8 cellular contexts compared by ENCODE assay signal in the genomic region with DNA sequence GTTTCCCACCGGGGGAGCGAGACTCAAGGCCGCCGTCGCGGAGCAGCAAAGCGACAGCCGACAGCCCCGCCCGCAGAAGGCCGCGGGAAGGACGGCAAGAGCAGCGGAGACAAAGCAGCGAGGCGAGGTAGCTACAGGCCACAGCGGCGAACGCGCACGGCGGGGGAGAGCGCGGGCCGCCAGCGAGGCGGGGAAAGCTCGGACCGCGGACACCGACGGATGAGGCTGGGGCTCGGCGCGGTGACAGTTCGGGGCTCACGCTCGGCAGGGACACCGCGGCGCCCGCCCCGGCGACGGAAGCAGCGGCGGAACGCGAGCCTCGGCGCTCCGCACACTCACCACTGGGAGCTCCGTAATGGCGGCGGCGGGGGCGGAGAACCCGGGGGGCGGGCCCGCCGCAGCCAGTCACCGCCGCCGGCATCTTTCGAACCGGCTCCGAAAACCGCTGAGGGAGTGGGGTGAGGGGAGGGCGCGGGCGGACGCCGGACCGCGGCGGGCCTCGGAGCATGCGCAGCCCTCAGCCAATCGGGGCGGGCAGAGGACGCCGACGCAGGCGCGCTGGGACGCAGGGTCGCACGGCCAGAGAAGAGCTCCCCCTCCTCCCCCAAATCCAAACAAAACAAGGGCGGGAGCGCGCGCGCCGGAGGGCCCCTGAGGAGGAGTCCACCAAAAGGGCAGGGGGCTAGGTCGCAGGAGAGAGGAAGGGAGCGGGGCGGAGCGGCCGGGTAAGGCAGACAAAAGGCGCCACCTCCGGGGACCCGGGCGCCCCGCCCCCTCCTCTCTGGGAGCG. TPM values are rescaled to one million over a fixed set of nuclear protein-coding genes. Genes with fewer than 3 reads are reported as not detected.
A peak's percentile ranks its signal among the peaks of the same experiment; 100 is the strongest.
DNase-seq lines count a peak whose midpoint lies in the region; ATAC-seq and TF ChIP-seq lines count a peak whose summit lies in the region.

No MANE protein-coding gene starts in this region.

- no peaks in the 10 kb centered on the region for H3K27me3 ChIP-seq in ovary
- no peaks in the 10 kb centered on the region for H3K27me3 ChIP-seq in thyroid gland

- no peak for TF ChIP-seq EP300 in ovary (IDR thresholded peaks at IDR 0.05)

- TF ChIP-seq CTCF in ovary (IDR thresholded peaks at IDR 0.05) = peak in 1 of 3 donors; percentile 4
- peak in 1 of 6 experiments; percentile 5 for TF ChIP-seq CTCF in thyroid gland (IDR thresholded peaks at IDR 0.05)

- H3K36me3 Mint-ChIP-seq in activated naive CD8-positive, alpha-beta T cell treated with anti-CD3 and anti-CD28 coated beads, Interleukin-2, amount 10 ng/mL, durations not matched to agents 7 days and 5 days = peaks cover 2% of the 10 kb centered on the region

- peak; percentile 97 for DNase-seq in NCI-H1105 (lab: John Stamatoyannopoulos, UW)
- peak; percentile 91 for DNase-seq in SKM-1 (lab: John Stamatoyannopoulos, UW; ENCODE audit: unreplicated experiment)
- DNase-seq in activated naive CD8-positive, alpha-beta T cell treated with anti-CD3 and anti-CD28 coated beads, Interleukin-2, amount 10 ng/mL, durations not matched to agents 7 days and 5 days = peak; percentile 98
- DNase-seq in Right ventricle myocardium inferior (ENCODE audit: missing footprints) = peak; percentile 97
- DNase-seq in ovary = peak; percentile 95 to 98 (median 97)
- peak; percentile 94 for DNase-seq in thyroid gland

- H3K9me3 Mint-ChIP-seq in activated naive CD8-positive, alpha-beta T cell treated with anti-CD3 and anti-CD28 coated beads, Interleukin-2, amount 10 ng/mL, durations not matched to agents 7 days and 5 days = no peaks in the 10 kb centered on the region

- H3K4me1 Mint-ChIP-seq in activated naive CD8-positive, alpha-beta T cell treated with anti-CD3 and anti-CD28 coated beads, Interleukin-2, amount 10 ng/mL, durations not matched to agents 7 days and 5 days = peaks cover 24% of the 10 kb centered on the region

- TF ChIP-seq POLR2A in GM10847 (IDR thresholded peaks at IDR 0.05; ENCODE audit: extremely low read depth, insufficient read length) (peak; percentile 80), ovary (IDR thresholded peaks at IDR 0.05) (peak; percentile 55), thyroid gland (IDR thresholded peaks at IDR 0.05) (peak in 1 of 2 donors; percentile 79)

- H3K4me1 ChIP-seq in ovary (ENCODE audit: insufficient read depth) = peaks cover 4% of the 10 kb centered on the region
- peaks cover 18 to 33% of the 10 kb centered on the region in 2 donors for H3K4me1 ChIP-seq in thyroid gland

- H3K27ac ChIP-seq in ovary (peak overlapping the region; percentile 95 to 99), thyroid gland (peak overlapping the region; percentile 93 to 97 (median 94))

- H3K4me3 ChIP-seq in ovary (peak overlapping the region; percentile 67), thyroid gland (replicated peaks in 1 of 3) (peak overlapping the region; percentile 74 to 94 (median 78))

- POLR2A ChIA-PET in activated naive CD8-positive, alpha-beta T cell treated with anti-CD3 and anti-CD28 coated beads, Interleukin-2, amount 10 ng/mL, durations not matched to agents 7 days and 5 days (lab: Charles Lee) = interaction anchor here (0.7 to 2.5 kb wide), 27 partner anchors 9 to 1239 kb away, joined by 3 to 17 read pairs (median 4); partner anchors contain the start of genes DDOST and KIF17

- H3K36me3 ChIP-seq in ovary (no peaks in the 10 kb centered on the region), thyroid gland (no peaks in the 10 kb centered on the region)

- intact Hi-C loops in Right ventricle myocardium inferior (cut with DNase I) (no loop called here), ovary (cut with DNase I) (no loop called here), thyroid gland (cut with DNase I) (no loop called here)

- no peaks in the 10 kb centered on the region for H3K9me3 ChIP-seq in ovary
- no peaks in the 10 kb centered on the region for H3K9me3 ChIP-seq in thyroid gland

- ATAC-seq in HG02642 (IDR thresholded peaks at IDR 0.05; ENCODE audit: poor library complexity, unreplicated experiment) = peak; percentile 80
- peak; percentile 85 for ATAC-seq in activated naive CD8-positive, alpha-beta T cell treated with anti-CD3 and anti-CD28 coated beads, Interleukin-2, amount 10 ng/mL, durations not matched to agents 7 days and 5 days (ENCODE audit: low read depth)
- ATAC-seq in Right ventricle myocardium inferior = peak; percentile 96

- peak overlapping the region; percentile 86 for H3K4me3 Mint-ChIP-seq in activated naive CD8-positive, alpha-beta T cell treated with anti-CD3 and anti-CD28 coated beads, Interleukin-2, amount 10 ng/mL, durations not matched to agents 7 days and 5 days

- peak overlapping the region; percentile 99 for H3K27ac Mint-ChIP-seq in activated naive CD8-positive, alpha-beta T cell treated with anti-CD3 and anti-CD28 coated beads, Interleukin-2, amount 10 ng/mL, durations not matched to agents 7 days and 5 days

- peaks cover 5% of the 10 kb centered on the region for H3K27me3 Mint-ChIP-seq in activated naive CD8-positive, alpha-beta T cell treated with anti-CD3 and anti-CD28 coated beads, Interleukin-2, amount 10 ng/mL, durations not matched to agents 7 days and 5 days

- WGBS in ovary, 3 donors = 0 to 1% (median 0%) methylated on average over 76 to 105 of the region's 105 CpGs
- WGBS in thyroid gland, 2 donors = 0 to 1% methylated on average over 7 to 15 of the region's 105 CpGs

RNA-seq across cellular contexts. Expression of gene HP1BP3, which starts 0.6 kb away (rescaled TPM):
- total RNA-seq in activated naive CD8-positive, alpha-beta T cell treated with anti-CD3 and anti-CD28 coated beads, Interleukin-2, amount 10 ng/mL, durations not matched to agents 7 days and 5 days = 100 to 1,000 TPM; 313 to 324 TPM
- 110 TPM for total RNA-seq in Right ventricle myocardium inferior
- total RNA-seq in ovary = 100 to 1,000 TPM; 184 to 260 (median 211) TPM
- 100 to 1,000 TPM; 162 to 302 TPM for polyA plus RNA-seq in ovary
- total RNA-seq in thyroid gland = 100 to 1,000 TPM; 248 to 312 (median 280) TPM

RNA-seq across cellular contexts. Expression of gene SH2D5, which starts 54.0 kb away (rescaled TPM):
- under 1 TPM; 0.11 to 0.14 TPM for total RNA-seq in activated naive CD8-positive, alpha-beta T cell treated with anti-CD3 and anti-CD28 coated beads, Interleukin-2, amount 10 ng/mL, durations not matched to agents 7 days and 5 days
- total RNA-seq in Right ventricle myocardium inferior (not detected), ovary (1 to 10 TPM in 2 of 7 donors, under 1 TPM in 4, not detected in 1; 0.43 to 1.8 (median 0.77) TPM), thyroid gland (1 to 10 TPM in 2 of 4 donors, under 1 TPM in 2; 0.11 to 1.4 (median 0.77) TPM)
- under 1 TPM; 0.15 TPM for polyA plus RNA-seq in ovary

Comparison
In these comparisons a context has a peak if more than half of its experiments do, and no peak if none do; other contexts are left out.
1. Peak in every context shown above with its lines: DNase-seq, ATAC-seq, H3K4me3 ChIP-seq and H3K27ac ChIP-seq.